Comparison of ENCODE assay signal across 9 cellular contexts in genomic region chr4:68373513-68373912, GRCh38. TPM values are rescaled to one million over a fixed set of nuclear protein-coding genes. Genes with fewer than 3 reads are reported as not detected.
DNase-seq lines count a peak whose midpoint lies in the region; ATAC-seq and TF ChIP-seq lines count a peak whose summit lies in the region.
"Had no signal": no experiment of that assay in that cellular context is flagged by ENCODE, and none has a peak within 500 bp of the region (broad histone marks: within the 10 kb centered on the region; RNA-seq: fewer than 3 reads in every experiment).

No MANE protein-coding gene starts in this region.

- peak overlapping the region; percentile 53; the same call in 1 of the 2 replicates for H2BK20ac ChIP-seq in IMR-90 (ENCODE audit: low read depth, low read length)

- peak overlapping the region; percentile 73 for H3K4ac ChIP-seq in IMR-90 (ENCODE audit: low read depth, low read length)

- H2AK9ac ChIP-seq in IMR-90 (replicated peaks; ENCODE audit: low read depth, low read length, poor library complexity) = no peak overlapping the region

- no peaks in the 10 kb centered on the region for H3K4me1 ChIP-seq in A673 (ENCODE audit: insufficient read depth, low read length, poor library complexity, severe bottlenecking)
- H3K4me1 ChIP-seq in IMR-90 (ENCODE audit: control insufficient read depth, insufficient read depth, low read length) = peaks cover 10% of the 10 kb centered on the region

- H3K9ac ChIP-seq in IMR-90 (ENCODE audit: low read depth, low read length) = no peak overlapping the region

- H3K27me3 ChIP-seq in A673 (replicated peaks; ENCODE audit: insufficient read depth, low read depth, low read length, poor library complexity) (no peaks in the 10 kb centered on the region), IMR-90 (ENCODE audit: control insufficient read depth, insufficient read depth, low read length) (no peaks in the 10 kb centered on the region)

- H3K4me3 Mint-ChIP-seq in activated T-cell treated with anti-CD3 and anti-CD28 coated beads, Interleukin-2, amount 50 U/mL, for 24 hours = peak overlapping the region; percentile 52
- peak overlapping the region; percentile 65 for H3K4me3 Mint-ChIP-seq in mesothelial cell of epicardium

- H3K27me3 Mint-ChIP-seq in activated T-cell treated with anti-CD3 and anti-CD28 coated beads, Interleukin-2, amount 50 U/mL, for 24 hours = no peaks in the 10 kb centered on the region
- H3K27me3 Mint-ChIP-seq in mesothelial cell of epicardium (ENCODE audit: low read depth) = no peaks in the 10 kb centered on the region

- peak overlapping the region; percentile 24; the same call in 1 of the 2 replicates for H4K5ac ChIP-seq in IMR-90 (ENCODE audit: low read depth, low read length)

- peak overlapping the region; percentile 81 for H4K91ac ChIP-seq in IMR-90 (ENCODE audit: insufficient read depth, low read depth, low read length)

- peak overlapping the region; percentile 19; the same call in 1 of the 3 replicates for H2BK15ac ChIP-seq in IMR-90 (ENCODE audit: low read depth, low read length)

- H3K36me3 ChIP-seq in A673 (ENCODE audit: insufficient read depth, low read length, poor library complexity, severe bottlenecking) (no peaks in the 10 kb centered on the region), IMR-90 (ENCODE audit: control insufficient read depth, insufficient read depth, low read length) (no peaks in the 10 kb centered on the region)

- peaks cover 6% of the 10 kb centered on the region; the same call in 1 of the 2 replicates for H3K9me1 ChIP-seq in IMR-90 (ENCODE audit: insufficient read depth, low read length)

- peak overlapping the region; percentile 88 for H3K4me2 ChIP-seq in IMR-90 (ENCODE audit: low read depth, low read length)
- H3K4me2 ChIP-seq: A549 had no signal

- CTCF ChIA-PET in A673 (lab: Charles Lee) = no interaction called here
- CTCF ChIA-PET in IMR-90 (lab: Yijun Ruan, JAX) = interaction anchor here (0.6 kb wide), 1 partner anchor 24 kb away, joined by 6 read pairs; no protein-coding TSS in a partner anchor

- 20% methylated on average over 1 of the region's 16 CpGs; no CpG with 5 or more reads in 1 of the 2 experiments for WGBS in IMR-90 (ENCODE audit: extremely low coverage in 2 of 2, insufficient read length in 1 of 2), 2 experiments

- TF ChIP-seq POLR2A in IMR-90 (IDR thresholded peaks at IDR 0.05; ENCODE audit: low read depth, low read length) = no peak

- H2BK120ac ChIP-seq in IMR-90 (ENCODE audit: low read depth, low read length) = peak overlapping the region; percentile 73

- dilution Hi-C loops in IMR-90 (cut with HindIII; ENCODE audit: low sequenced_read_pairs, unreplicated experiment) = no loop called here

- TF ChIP-seq RAD21 in IMR-90 (IDR thresholded peaks at IDR 0.05; ENCODE audit: low read length) = no peak

- H3K9me3 Mint-ChIP-seq in activated T-cell treated with anti-CD3 and anti-CD28 coated beads, Interleukin-2, amount 50 U/mL, for 24 hours = no peaks in the 10 kb centered on the region
- no peaks in the 10 kb centered on the region for H3K9me3 Mint-ChIP-seq in mesothelial cell of epicardium

- intact Hi-C loops in A673 (cut with micrococcal nuclease; ENCODE audit: unreplicated experiment) (no loop called here), IMR-90 (cut with micrococcal nuclease) (loop anchor here (5.0 to 10.0 kb wide), 2 partner anchors 41 to 199 kb away; no protein-coding TSS in a partner anchor)

- no peak overlapping the region for H2BK5ac ChIP-seq in IMR-90 (ENCODE audit: low read depth, low read length, poor library complexity, severe bottlenecking)

- POLR2A ChIA-PET in A673 (lab: Charles Lee; ENCODE audit: low non-redundant PET) = no interaction called here
- POLR2A ChIA-PET in IMR-90 (lab: Charles Lee; ENCODE audit: unreplicated experiment) = no interaction called here

- H3K4me3 ChIP-seq in A673 (ENCODE audit: low read depth, low read length, poor library complexity, severe bottlenecking) = no peak overlapping the region
- H3K4me3 ChIP-seq in IMR-90 (ENCODE audit: insufficient read depth, low read depth, low read length) = no peak overlapping the region
- H3K4me3 ChIP-seq in epithelial cell of esophagus (ENCODE audit: low read length) = no peak overlapping the region
- H3K4me3 ChIP-seq: A549 had no signal

- H3K79me1 ChIP-seq in IMR-90 (ENCODE audit: low read depth in 1 of 2, low read length in 2 of 2) = no peaks in the 10 kb centered on the region; a peak in 1 of 4 replicates

- ATAC-seq in GM21390 (IDR thresholded peaks at IDR 0.05; ENCODE audit: unreplicated experiment) (peak; percentile 93), IMR-90 (ENCODE audit: low read depth) (peak; percentile 65)
- ATAC-seq: A549 had no signal

- H3K18ac ChIP-seq in IMR-90 (ENCODE audit: low read depth, low read length) = peak overlapping the region; percentile 4; the same call in 1 of the 2 replicates

- no peak overlapping the region for H3K23ac ChIP-seq in IMR-90 (ENCODE audit: low read depth, low read length)

- BruUV-seq in A673 (replicated peaks; lab: Mats Ljungman, UMichigan) = no TSS peak
- no TSS peak for BruUV-seq in IMR-90 (replicated peaks; lab: Mats Ljungman, UMichigan)

- peak overlapping the region; percentile 91 for H2AFZ ChIP-seq in IMR-90 (replicated peaks; ENCODE audit: low read length, poor library complexity)

- H3K27ac Mint-ChIP-seq in activated T-cell treated with anti-CD3 and anti-CD28 coated beads, Interleukin-2, amount 50 U/mL, for 24 hours = no peak overlapping the region
- peak overlapping the region; percentile 49 for H3K27ac Mint-ChIP-seq in mesothelial cell of epicardium

- H3K56ac ChIP-seq in IMR-90 (ENCODE audit: extremely low read depth, insufficient read depth, low read length) = no peak overlapping the region

- no peak for TF ChIP-seq CTCF in A673 (conservative IDR thresholded peaks at IDR 0.05; ENCODE audit: low read depth, low read length)
- TF ChIP-seq CTCF in IMR-90 (conservative IDR thresholded peaks at IDR 0.05; ENCODE audit: low read depth, low read length) = no peak
- no peak for TF ChIP-seq CTCF in epithelial cell of esophagus (IDR thresholded peaks at IDR 0.05; ENCODE audit: insufficient read depth, low read depth, low read length, missing control alignments)
- no peak for TF ChIP-seq CTCF in mesothelial cell of epicardium (IDR thresholded peaks at IDR 0.05; ENCODE audit: unreplicated experiment)

- in situ Hi-C loops in IMR-90 (cut with MboI; ENCODE audit: low sequenced_read_pairs) = no loop called here

- H3K27ac ChIP-seq in A673 (ENCODE audit: low read depth, low read length, poor library complexity, severe bottlenecking) = no peak overlapping the region
- H3K27ac ChIP-seq in IMR-90 (ENCODE audit: insufficient read depth, low read length) = peak overlapping the region; percentile 10; the same call in 1 of the 2 replicates
- H3K27ac ChIP-seq: A549 had no signal

- DNase-seq in A673 (ENCODE audit: low spot score) (peak; percentile 62), IMR-90 (peak; percentile 67), epithelial cell of esophagus (ENCODE audit: low read depth) (peak; percentile 73), mesothelial cell of epicardium (ENCODE audit: low spot score in 2 of 2, unreplicated experiment in 2 of 2) (peak; percentile 36 to 66), SKM-1 (lab: John Stamatoyannopoulos, UW; ENCODE audit: unreplicated experiment) (no peak)
- DNase-seq in activated T-cell treated with anti-CD3 and anti-CD28 coated beads, Interleukin-2, amount 50 U/mL, for 24 hours = peak; percentile 75
- peak; percentile 42 to 48 for DNase-seq in stimulated activated CD8-positive, alpha-beta memory T cell treated with anti-CD3 and anti-CD28 coated beads, Interleukin-15, amount 100 ng/mL, for 48 hours (ENCODE audit: low read depth in 2 of 2)

- no peak overlapping the region for H2AK5ac ChIP-seq in IMR-90 (ENCODE audit: low read depth, low read length)

- H3K9me3 ChIP-seq in A673 (ENCODE audit: low read depth, low read length, poor library complexity, severe bottlenecking) (no peaks in the 10 kb centered on the region), IMR-90 (ENCODE audit: control insufficient read depth, insufficient read depth, low read length) (no peaks in the 10 kb centered on the region)
- H3K9me3 ChIP-seq: A549 had no signal

- H3K4me1 Mint-ChIP-seq in activated T-cell treated with anti-CD3 and anti-CD28 coated beads, Interleukin-2, amount 50 U/mL, for 24 hours (ENCODE audit: low read depth) = peaks cover 24% of the 10 kb centered on the region
- peaks cover 22% of the 10 kb centered on the region for H3K4me1 Mint-ChIP-seq in mesothelial cell of epicardium

- H4K20me1 ChIP-seq in IMR-90 (ENCODE audit: insufficient read depth, low read length) = no peaks in the 10 kb centered on the region

- H4K8ac ChIP-seq in IMR-90 (ENCODE audit: low read depth in 2 of 2, low read length in 2 of 2) = peak overlapping the region; percentile 75 to 83

- H3K14ac ChIP-seq in IMR-90 (replicated peaks; ENCODE audit: low read depth, low read length) = no peak overlapping the region

- H3K36me3 Mint-ChIP-seq in activated T-cell treated with anti-CD3 and anti-CD28 coated beads, Interleukin-2, amount 50 U/mL, for 24 hours (ENCODE audit: low read depth) = no peaks in the 10 kb centered on the region
- H3K36me3 Mint-ChIP-seq in mesothelial cell of epicardium = no peaks in the 10 kb centered on the region

TF ChIP-seq in IMR-90, 13 proteins besides CTCF, POLR2A, EP300 and RAD21 (continues in another document):
- TF ChIP-seq SMC3 (IDR thresholded peaks at IDR 0.05; ENCODE audit: low read depth, low read length) = no peak
- no peak for TF ChIP-seq CEBPB (IDR thresholded peaks at IDR 0.05; ENCODE audit: low read depth, low read length)
- TF ChIP-seq RCOR1 (IDR thresholded peaks at IDR 0.05; ENCODE audit: insufficient replicate concordance, low read length) = no peak
- TF ChIP-seq ELK1 (IDR thresholded peaks at IDR 0.05; ENCODE audit: borderline replicate concordance, low read depth, low read length) = no peak
- no peak for TF ChIP-seq RFX5 (IDR thresholded peaks at IDR 0.05; ENCODE audit: low read depth, low read length)
- TF ChIP-seq MAFK (IDR thresholded peaks at IDR 0.05; ENCODE audit: low read depth, low read length) = no peak
- no peak for TF ChIP-seq MAZ (IDR thresholded peaks at IDR 0.05; ENCODE audit: borderline replicate concordance, low read depth, low read length)

RNA-seq across cellular contexts. Expression of gene YTHDC1, which starts 23.6 kb away (rescaled TPM):
- 45.3 and 51.9 TPM in 2 replicates for total RNA-seq in A673 (2021)
- total RNA-seq in IMR-90 (2012; rRNA removed) = 31.9 and 43.9 TPM in 2 replicates
- 24.0 and 32.7 TPM in 2 replicates for polyA plus RNA-seq in IMR-90 (2012; rRNA removed)
- 4.2 and 5.9 TPM in 2 replicates for polyA plus RNA-seq in IMR-90 (2012; cell fraction: cytosol; rRNA removed)
- 7.4 and 50.9 TPM in 2 replicates for polyA plus RNA-seq in IMR-90 (2012; cell fraction: nucleus; rRNA removed; ENCODE audit: low replicate concordance)
- total RNA-seq in mesothelial cell of epicardium = 137 to 146 TPM (median 146 TPM) in 3 replicates
